1 cellular context compared by ENCODE assay signal in the genomic region with DNA sequence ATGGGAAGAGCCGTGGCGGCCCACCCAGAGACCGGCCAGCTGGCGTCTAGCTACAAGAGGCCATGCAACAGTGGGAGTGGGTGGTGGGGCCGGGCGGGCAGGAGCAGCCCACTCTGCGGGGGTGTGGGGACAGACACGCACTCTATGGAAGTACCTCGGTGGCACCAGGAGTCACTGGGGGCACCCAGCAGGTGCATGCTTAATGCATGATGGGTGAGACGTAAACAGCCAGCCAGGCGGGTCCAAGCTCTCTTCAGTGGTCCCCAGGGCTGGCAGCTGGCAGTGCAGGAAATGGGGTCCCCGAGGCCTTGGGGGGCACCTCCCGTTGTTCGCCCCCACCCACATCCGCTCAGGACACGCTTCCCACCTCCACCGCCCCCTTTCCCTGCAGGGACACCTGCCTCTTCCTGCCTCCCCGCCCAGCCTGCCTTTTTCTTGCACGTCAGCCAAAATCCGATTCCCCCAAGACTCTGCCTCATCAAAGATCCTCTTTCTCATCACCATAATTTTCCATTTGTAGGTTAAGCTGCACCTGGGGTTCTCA.
TF ChIP-seq lines count a peak whose summit lies in the region.

No MANE protein-coding gene starts in this region.

TF ChIP-seq in H1, 55 proteins besides CTCF, POLR2A, EP300 and RAD21:
- TF ChIP-seq, protein P1, sequence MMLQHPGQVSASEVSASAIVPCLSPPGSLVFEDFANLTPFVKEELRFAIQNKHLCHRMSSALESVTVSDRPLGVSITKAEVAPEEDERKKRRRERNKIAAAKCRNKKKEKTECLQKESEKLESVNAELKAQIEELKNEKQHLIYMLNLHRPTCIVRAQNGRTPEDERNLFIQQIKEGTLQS (IDR thresholded peaks at IDR 0.05; ENCODE audit: insufficient read depth, low read depth, low read length) = no peak
- no peak for TF ChIP-seq CEBPB (IDR thresholded peaks at IDR 0.05; ENCODE audit: low read depth, low read length)
- TF ChIP-seq BCL11A (IDR thresholded peaks at IDR 0.05; ENCODE audit: low read depth in 2 of 2, low read length in 2 of 2) = no peak
- no peak for TF ChIP-seq CBX5 (IDR thresholded peaks at IDR 0.05; ENCODE audit: low read depth, low read length)
- no peak for TF ChIP-seq ZNF274 (IDR thresholded peaks at IDR 0.05; ENCODE audit: borderline replicate concordance, extremely low read depth, low read length)
- no peak for TF ChIP-seq GABPA (IDR thresholded peaks at IDR 0.05; ENCODE audit: borderline replicate concordance, insufficient read depth, low read length)
- no peak for TF ChIP-seq SIX5 (IDR thresholded peaks at IDR 0.05; ENCODE audit: low read depth, low read length)
- TF ChIP-seq RXRA (IDR thresholded peaks at IDR 0.05; ENCODE audit: insufficient read depth, low read depth, low read length) = no peak
- TF ChIP-seq HDAC6 (IDR thresholded peaks at IDR 0.05; ENCODE audit: low read depth, low read length) = no peak
- TF ChIP-seq MAFK (IDR thresholded peaks at IDR 0.05; ENCODE audit: low read depth, low read length) = no peak
- no peak for TF ChIP-seq CHD2 (IDR thresholded peaks at IDR 0.05; ENCODE audit: low read length)
- no peak for TF ChIP-seq CHD1 (IDR thresholded peaks at IDR 0.05; ENCODE audit: low read depth, low read length)
- no peak for TF ChIP-seq POLR2AphosphoS5 (IDR thresholded peaks at IDR 0.05; ENCODE audit: low read depth, low read length)
- TF ChIP-seq, protein P2, sequence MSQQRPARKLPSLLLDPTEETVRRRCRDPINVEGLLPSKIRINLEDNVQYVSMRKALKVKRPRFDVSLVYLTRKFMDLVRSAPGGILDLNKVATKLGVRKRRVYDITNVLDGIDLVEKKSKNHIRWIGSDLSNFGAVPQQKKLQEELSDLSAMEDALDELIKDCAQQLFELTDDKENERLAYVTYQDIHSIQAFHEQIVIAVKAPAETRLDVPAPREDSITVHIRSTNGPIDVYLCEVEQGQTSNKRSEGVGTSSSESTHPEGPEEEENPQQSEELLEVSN (IDR thresholded peaks at IDR 0.05) = no peak
